ENCODE assay signal across 8 cellular contexts in genomic region chr3:195989921-195990840, GRCh38.
DNase-seq lines count a peak whose midpoint lies in the region; ATAC-seq, FAIRE-seq and TF ChIP-seq lines count a peak whose summit lies in the region.
"Not testable (repeated sequence)": the region's sequence is repeated elsewhere in the genome, so short reads cannot be mapped to it uniquely, and the experiment has no call there.

No MANE protein-coding gene starts in this region.

- peak overlapping the region; percentile 69 for H3K4me3 Mint-ChIP-seq in activated CD4-positive, alpha-beta T cell treated with anti-CD3 and anti-CD28 coated beads, Interleukin-2, amount 10 ng/mL, durations not matched to agents 7 days and 5 days
- H3K4me3 Mint-ChIP-seq in central memory CD8-positive, alpha-beta T cell: peak overlapping the region; percentile 75

- H3K36me3 ChIP-seq in iPS-18a (ENCODE audit: control insufficient read depth, low read depth, low read length); testis (ENCODE audit: low read depth, missing control alignments): not testable (repeated sequence)

- not testable (repeated sequence) for H3K9me3 Mint-ChIP-seq in activated CD4-positive, alpha-beta T cell treated with anti-CD3 and anti-CD28 coated beads, Interleukin-2, amount 10 ng/mL, durations not matched to agents 7 days and 5 days; central memory CD8-positive, alpha-beta T cell

- POLR2A ChIA-PET in activated CD4-positive, alpha-beta T cell treated with anti-CD3 and anti-CD28 coated beads, Interleukin-2, amount 10 ng/mL, durations not matched to agents 7 days and 5 days (lab: Charles Lee): not testable (repeated sequence)

- ATAC-seq in central memory CD8-positive, alpha-beta T cell (replicated peaks; ENCODE audit: extremely low read depth, poor library complexity, severe bottlenecking): peak; percentile 88

- intact Hi-C loops in testis (cut with DNase I; ENCODE audit: low total_unique reads): not testable (repeated sequence)

- H3K27me3 Mint-ChIP-seq in activated CD4-positive, alpha-beta T cell treated with anti-CD3 and anti-CD28 coated beads, Interleukin-2, amount 10 ng/mL, durations not matched to agents 7 days and 5 days; central memory CD8-positive, alpha-beta T cell: not testable (repeated sequence)

- not testable (repeated sequence) for H3K36me3 Mint-ChIP-seq in activated CD4-positive, alpha-beta T cell treated with anti-CD3 and anti-CD28 coated beads, Interleukin-2, amount 10 ng/mL, durations not matched to agents 7 days and 5 days (ENCODE audit: low read depth); central memory CD8-positive, alpha-beta T cell (ENCODE audit: insufficient read depth)

- H3K27ac Mint-ChIP-seq in activated CD4-positive, alpha-beta T cell treated with anti-CD3 and anti-CD28 coated beads, Interleukin-2, amount 10 ng/mL, durations not matched to agents 7 days and 5 days: peak overlapping the region; percentile 78
- peak overlapping the region; percentile 76 for H3K27ac Mint-ChIP-seq in central memory CD8-positive, alpha-beta T cell (ENCODE audit: low read depth)

- not testable (repeated sequence) for H3K9ac ChIP-seq in iPS-18a (ENCODE audit: low read length)

- peak; percentile 68 for DNase-seq in GM10266 (ENCODE audit: extremely low spot score)
- DNase-seq in H54 (ENCODE audit: insufficient read length, low spot score): peak; percentile 73
- peak; percentile 20 for DNase-seq in HuH-7 (ENCODE audit: low spot score)
- peak; percentile 84 for DNase-seq in activated CD4-positive, alpha-beta T cell treated with anti-CD3 and anti-CD28 coated beads, Interleukin-2, amount 10 ng/mL, durations not matched to agents 7 days and 5 days
- DNase-seq in central memory CD8-positive, alpha-beta T cell (ENCODE audit: low spot score in 2 of 2): peak; percentile 84 to 87
- peak; percentile 87 for DNase-seq in putamen (ENCODE audit: low spot score)
- DNase-seq in testis: peak; percentile 90

- not testable (repeated sequence) for TF ChIP-seq CTCF in GM10266 (IDR thresholded peaks at IDR 0.05; ENCODE audit: control insufficient read depth, insufficient read depth, low read depth, missing control alignments); testis (IDR thresholded peaks at IDR 0.05)

- not testable (repeated sequence) for H3K27ac ChIP-seq in iPS-18a (ENCODE audit: low read length)
- H3K27ac ChIP-seq in testis: peak overlapping the region; percentile 57 to 89

- H3K4me3 ChIP-seq in iPS-18a (ENCODE audit: low read length): peak overlapping the region; percentile 66
- peak overlapping the region; percentile 70 for H3K4me3 ChIP-seq in testis

- not testable (repeated sequence) for H3K27me3 ChIP-seq in iPS-18a (ENCODE audit: control insufficient read depth, insufficient read depth, low read length); testis

- WGBS in testis, 2 donors: 0 to 1% methylated on average over 40 to 41 of the region's 107 CpGs

- TF ChIP-seq POLR2A in H54 (IDR thresholded peaks at IDR 0.05; ENCODE audit: low read depth, low read length) (peak; percentile 68), testis (IDR thresholded peaks at IDR 0.05) (peak; percentile 46)

- FAIRE-seq in H54 (lab: Jason Lieb, UNC): peak; percentile 95

- CTCF ChIA-PET in activated CD4-positive, alpha-beta T cell treated with anti-CD3 and anti-CD28 coated beads, Interleukin-2, amount 10 ng/mL, durations not matched to agents 7 days and 5 days (lab: Charles Lee): not testable (repeated sequence)

- not testable (repeated sequence) for H3K4me1 ChIP-seq in iPS-18a (ENCODE audit: control insufficient read depth, low read depth, low read length); testis

- not testable (repeated sequence) for H3K4me1 Mint-ChIP-seq in activated CD4-positive, alpha-beta T cell treated with anti-CD3 and anti-CD28 coated beads, Interleukin-2, amount 10 ng/mL, durations not matched to agents 7 days and 5 days; central memory CD8-positive, alpha-beta T cell

- not testable (repeated sequence) for H3K9me3 ChIP-seq in iPS-18a (ENCODE audit: control insufficient read depth, low read depth, low read length); testis

Comparison
In these comparisons a context has a peak if more than half of its experiments do, and no peak if none do; other contexts are left out.
1. DNase-seq: peak in every context shown above with its lines; median percentile 90 in testis; 87 in putamen; 86 in central memory CD8-positive, alpha-beta T cell; 84 in activated CD4-positive, alpha-beta T cell treated with anti-CD3 and anti-CD28 coated beads, Interleukin-2, amount 10 ng/mL, durations not matched to agents 7 days and 5 days; 73 in H54; 68 in GM10266; 20 in HuH-7.